ENCODE assay signal across 32 cellular contexts in genomic region chr6:131068165-131068564, GRCh38.
"Had no signal": no experiment of that assay in that cellular context is flagged by ENCODE, and none has a peak within 500 bp of the region (broad histone marks: within the 10 kb centered on the region; RNA-seq: fewer than 3 reads in every experiment).

No MANE protein-coding gene starts in this region.

- H3K27ac ChIP-seq: adrenal gland, body of pancreas, breast epithelium, VCaP had no signal

- ATAC-seq: activated naive CD4-positive, alpha-beta T cell treated with anti-CD3 and anti-CD28 coated beads, Interleukin-2, amount 50 U/mL, for 72 hours; activated T-cell treated with anti-CD3 and anti-CD28 coated beads, Interleukin-2, amount 50 U/mL, for 4 hours; body of pancreas had no signal

- H3K9me3 ChIP-seq: adrenal gland, body of pancreas, breast epithelium had no signal

- H3K4me1 ChIP-seq: breast epithelium had no signal

- H3K36me3 ChIP-seq: adrenal gland, breast epithelium had no signal

- H3K4me3 ChIP-seq: adrenal gland, body of pancreas, breast epithelium had no signal

- H3K27me3 ChIP-seq: adrenal gland, body of pancreas, breast epithelium had no signal

- DNase-seq: activated B cell treated with CpG ODN at 0.5 μM for 24 hours; activated CD4-positive, alpha-beta memory T cell treated with anti-CD3 and anti-CD28 coated beads for 36 hours; activated CD4-positive, alpha-beta T cell treated with anti-CD3 and anti-CD28 coated beads for 4 hours; activated CD4-positive, alpha-beta T cell treated with anti-CD3 and anti-CD28 coated beads, Interleukin-2, amount 50 U/mL, for 1 hour; activated CD4-positive, CD25-positive, alpha-beta regulatory T cell treated with anti-CD3 and anti-CD28 coated beads, Interleukin-2, amount 50 U/mL, for 72 hours; activated CD8-positive, alpha-beta memory T cell treated with anti-CD3 and anti-CD28 coated beads, Interleukin-2, amount 50 U/mL, for 4 hours; activated gamma-delta T cell treated with Interleukin-2 at 50 U/mL for 16 hours; activated naive CD4-positive, alpha-beta T cell treated with anti-CD3 and anti-CD28 coated beads for 36 hours; activated T-cell treated with anti-CD3 and anti-CD28 coated beads for 4 hours; activated T-cell treated with anti-CD3 and anti-CD28 coated beads, Interleukin-2, amount 50 U/mL, for 4 hours; adrenal gland; body of pancreas; Karpas-422; KBM-7; NCI-H1105 treated with DMSO at 0.1 percent for 48 hours; NCI-H1436; NCI-H1694 treated with DMSO at 0.1 percent for 48 hours; NCI-H2029; NCI-H2107; NCI-H2171; NCI-H510A; NCI-H526; NCI-H748 treated with DMSO at 0.1 percent for 48 hours; NK-92 treated with Interleukin-12 subunit alpha and Interleukin-12 subunit beta, amount 100 ng/mL, for 24 hours; Right ventricle myocardium superior; SW 1271; T-helper 1 cell; T-helper 2 cell; T-helper 9 cell had no signal
